ENCODE assay signal across 9 cellular contexts in genomic region chr6:41705329-41705995, GRCh38. TPM values are rescaled to one million over a fixed set of nuclear protein-coding genes. Genes with fewer than 3 reads are reported as not detected.
A peak's percentile ranks its signal among the peaks of the same experiment; 100 is the strongest.
DNase-seq lines count a peak whose midpoint lies in the region; ATAC-seq and TF ChIP-seq lines count a peak whose summit lies in the region.
"Had no signal": no experiment of that assay in that cellular context is flagged by ENCODE, and none has a peak within 500 bp of the region (broad histone marks: within the 10 kb centered on the region; RNA-seq: fewer than 3 reads in every experiment).

No MANE protein-coding gene starts in this region.

- H3K4me1 ChIP-seq in DOHH2 (ENCODE audit: control insufficient read depth, low read length), result peaks cover 89% of the 10 kb centered on the region
- H3K4me1 ChIP-seq in Peyer's patch, result peaks cover 0 to 46% (median 35%) of the 10 kb centered on the region in 4 donors
- H3K4me1 ChIP-seq in fibroblast of lung (ENCODE audit: control insufficient read depth, extremely low read depth, insufficient read depth, low read length), result peaks cover 8% of the 10 kb centered on the region
- H3K4me1 ChIP-seq in HAP-1, result no peaks in the 10 kb centered on the region

- peaks cover 1% of the 10 kb centered on the region for H3K36me3 Mint-ChIP-seq in osteocyte (ENCODE audit: unreplicated experiment)

- H3K79me2 ChIP-seq in DOHH2 (ENCODE audit: control insufficient read depth, low read length) (peaks cover 73% of the 10 kb centered on the region), fibroblast of lung (ENCODE audit: control insufficient read depth, insufficient read depth, low read length) (no peaks in the 10 kb centered on the region)

- no peak overlapping the region for H3K4me3 Mint-ChIP-seq in osteocyte (ENCODE audit: unreplicated experiment)

- peak overlapping the region; percentile 54 for H3K27ac Mint-ChIP-seq in osteocyte (ENCODE audit: unreplicated experiment)

- H3K9me3 ChIP-seq in DOHH2 (ENCODE audit: control insufficient read depth, insufficient read depth, low read length), result no peaks in the 10 kb centered on the region
- H3K9me3 ChIP-seq in Peyer's patch, result no peaks in the 10 kb centered on the region
- no peaks in the 10 kb centered on the region for H3K9me3 ChIP-seq in fibroblast of lung (ENCODE audit: control insufficient read depth, insufficient read depth, low read depth, low read length)
- no peaks in the 10 kb centered on the region for H3K9me3 ChIP-seq in HAP-1

- peak overlapping the region; percentile 74 for H3K4me3 ChIP-seq in DOHH2 (ENCODE audit: low read length)
- peak overlapping the region in 2 of 4 donors; percentile 20 to 37 for H3K4me3 ChIP-seq in Peyer's patch
- no peak overlapping the region for H3K4me3 ChIP-seq in fibroblast of lung (replicated peaks in 1 of 4; ENCODE audit: control extremely low read depth in 1 of 4, insufficient read depth in 1 of 4, low read depth in 3 of 4, low read length in 4 of 4)
- no peak overlapping the region for H3K4me3 ChIP-seq in HAP-1

- peaks cover 34% of the 10 kb centered on the region for H3K4me1 Mint-ChIP-seq in osteocyte (ENCODE audit: unreplicated experiment)

- H4K20me1 ChIP-seq in DOHH2 (ENCODE audit: control insufficient read depth, insufficient read depth, low read depth, low read length), result no peaks in the 10 kb centered on the region
- H4K20me1 ChIP-seq in fibroblast of lung (ENCODE audit: control insufficient read depth, extremely low read depth, insufficient read depth, low read length), result no peaks in the 10 kb centered on the region

- DNase-seq in Peyer's patch (no peak), fibroblast of lung (ENCODE audit: low read depth in 2 of 2) (no peak), osteocyte (ENCODE audit: extremely low spot score, unreplicated experiment) (no peak), HAP-1 (ENCODE audit: low spot score in 2 of 2) (no peak)
- no peak for DNase-seq in activated CD4-positive, CD25-positive, alpha-beta regulatory T cell treated with anti-CD3 and anti-CD28 coated beads, Interleukin-2, amount 50 U/mL, for 72 hours

- H3K4me2 ChIP-seq in DOHH2 (ENCODE audit: low read length) (peak overlapping the region; percentile 100), fibroblast of lung (ENCODE audit: extremely low read depth, insufficient read depth, low read length) (peak overlapping the region; percentile 44)

- H3K36me3 ChIP-seq in DOHH2 (ENCODE audit: control insufficient read depth, low read length) (peaks cover 31% of the 10 kb centered on the region), Peyer's patch (no peaks in the 10 kb centered on the region), fibroblast of lung (ENCODE audit: control insufficient read depth, insufficient read depth, low read length) (no peaks in the 10 kb centered on the region), HAP-1 (replicated peaks) (no peaks in the 10 kb centered on the region)

- H3K27me3 Mint-ChIP-seq in osteocyte (ENCODE audit: unreplicated experiment), result no peaks in the 10 kb centered on the region

- H3K27ac ChIP-seq in DOHH2 (ENCODE audit: low read depth, low read length), result peak overlapping the region; percentile 97
- peak overlapping the region; percentile 54 to 88 (median 63) for H3K27ac ChIP-seq in Peyer's patch
- H3K27ac ChIP-seq in fibroblast of lung (ENCODE audit: insufficient read depth, low read length), result no peak overlapping the region
- H3K27ac ChIP-seq: C4-2B had no signal

- no peak for ATAC-seq in GM18498 (IDR thresholded peaks at IDR 0.05; ENCODE audit: unreplicated experiment)
- ATAC-seq in GM18868 (IDR thresholded peaks at IDR 0.05; ENCODE audit: unreplicated experiment), result no peak

- no peaks in the 10 kb centered on the region for H3K27me3 ChIP-seq in DOHH2 (ENCODE audit: control insufficient read depth, low read length)
- no peaks in the 10 kb centered on the region for H3K27me3 ChIP-seq in Peyer's patch
- peaks cover 3% of the 10 kb centered on the region for H3K27me3 ChIP-seq in fibroblast of lung (ENCODE audit: control insufficient read depth, insufficient read depth, low read length)
- H3K27me3 ChIP-seq in HAP-1 (ENCODE audit: low read depth), result no peaks in the 10 kb centered on the region

- TF ChIP-seq POLR2A in Peyer's patch (IDR thresholded peaks at IDR 0.05), result no peak

- no peak for TF ChIP-seq CTCF in DOHH2 (IDR thresholded peaks at IDR 0.05; ENCODE audit: low read depth, low read length, poor library complexity, severe bottlenecking)
- TF ChIP-seq CTCF in Peyer's patch (IDR thresholded peaks at IDR 0.05), result no peak
- TF ChIP-seq CTCF in fibroblast of lung (conservative IDR thresholded peaks at IDR 0.05 in 1 of 2, IDR thresholded peaks at IDR 0.05 in 1 of 2; ENCODE audit: low read depth in 1 of 2, low read length in 2 of 2), result no peak
- no peak for TF ChIP-seq CTCF in osteocyte (IDR thresholded peaks at IDR 0.05)

- H3K9ac ChIP-seq in fibroblast of lung (ENCODE audit: insufficient read depth, low read length), result no peak overlapping the region

- H3K9me2 ChIP-seq in DOHH2 (replicated peaks; ENCODE audit: control insufficient read depth, low read length), result no peaks in the 10 kb centered on the region

- in situ Hi-C loops in HAP-1 (cut with MboI; ENCODE audit: low sequenced_read_pairs), result no loop called here

- no peaks in the 10 kb centered on the region for H3K9me3 Mint-ChIP-seq in osteocyte (ENCODE audit: unreplicated experiment)

- H3F3A ChIP-seq in DOHH2 (ENCODE audit: control insufficient read depth, insufficient read depth), result peaks cover 14% of the 10 kb centered on the region

- no peak overlapping the region for H2AFZ ChIP-seq in fibroblast of lung (ENCODE audit: low read length)

RNA-seq across cellular contexts. Expression of gene TFEB, which starts 29.9 kb away (rescaled TPM):
- total RNA-seq in Peyer's patch (10 to 100 TPM; 17.6 to 47.9 (median 22.9) TPM), fibroblast of lung (5.6 and 7.6 TPM in 2 replicates), osteocyte (8.9 and 11.1 TPM in 2 replicates)
- 1.9 and 2.0 TPM in 2 replicates for polyA plus RNA-seq in fibroblast of lung
- polyA plus RNA-seq in fibroblast of lung (2012), result 2.4 and 2.7 TPM in 2 replicates
- 0.82 and 16.1 TPM in 2 replicates for polyA minus RNA-seq in fibroblast of lung (ENCODE audit: low replicate concordance)

RNA-seq across cellular contexts. Expression of gene PGC, which starts 41.7 kb away (rescaled TPM):
- total RNA-seq in Peyer's patch (not detected), fibroblast of lung (not detected in 2 replicates), osteocyte (not detected in 2 replicates)
- not detected in 2 replicates for polyA plus RNA-seq in fibroblast of lung
- not detected in 2 replicates for polyA plus RNA-seq in fibroblast of lung (2012)
- polyA minus RNA-seq in fibroblast of lung (ENCODE audit: low replicate concordance), result 2.3 TPM in 1 of 2 replicates, not detected in the other
